ENCODE assay signal across 9 cellular contexts in the genomic region with DNA sequence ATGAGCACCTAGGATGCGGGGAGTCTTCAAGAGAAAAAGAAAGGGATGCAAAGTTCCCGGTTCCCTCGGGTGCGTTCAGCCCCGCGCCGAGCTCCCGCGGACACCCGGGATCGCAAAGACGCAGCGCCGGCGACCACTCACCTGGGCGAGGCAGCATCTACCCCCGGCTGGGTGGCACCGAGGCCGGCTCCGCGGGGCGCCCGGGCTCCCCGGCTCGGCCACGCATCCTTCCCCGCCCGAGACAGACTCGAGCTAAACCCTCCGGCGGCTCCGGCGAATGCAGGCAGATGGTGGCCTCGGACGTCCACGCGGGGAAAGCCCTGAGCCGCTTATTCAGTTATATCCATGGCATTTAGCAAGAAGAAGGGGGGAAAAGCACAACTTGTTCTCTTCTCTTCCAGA. TPM values are rescaled to one million over a fixed set of nuclear protein-coding genes. Genes with fewer than 3 reads are reported as not detected.
DNase-seq lines count a peak whose midpoint lies in the region; ATAC-seq and TF ChIP-seq lines count a peak whose summit lies in the region.
"Had no signal": no experiment of that assay in that cellular context is flagged by ENCODE, and none has a peak within 500 bp of the region (broad histone marks: within the 10 kb centered on the region; RNA-seq: fewer than 3 reads in every experiment).

No MANE protein-coding gene starts in this region.

- peak overlapping the region; percentile 89 for H3K4me2 ChIP-seq in smooth muscle cell

- H3K27me3 ChIP-seq in smooth muscle cell (ENCODE audit: low read depth) = peaks cover 83% of the 10 kb centered on the region

- DNase-seq in NCI-H2081 (lab: John Stamatoyannopoulos, UW) (peak; percentile 15 to 42), NCI-H2081 treated with DMSO at 0.1 percent for 48 hours (lab: John Stamatoyannopoulos, UW) (no peak), smooth muscle cell (lab: John Stamatoyannopoulos, UW; ENCODE audit: unreplicated experiment) (no peak), ACHN (no peak), DMS153 (lab: John Stamatoyannopoulos, UW) (no peak)
- no peak for DNase-seq in activated CD8-positive, alpha-beta T cell treated with anti-CD3 and anti-CD28 coated beads, Interleukin-2, amount 10 ng/mL, durations not matched to agents 7 days and 5 days

- POLR2A ChIA-PET in activated CD8-positive, alpha-beta T cell treated with anti-CD3 and anti-CD28 coated beads, Interleukin-2, amount 10 ng/mL, durations not matched to agents 7 days and 5 days (lab: Charles Lee) = interaction anchor here (0.5 kb wide), 1 partner anchor 41 kb away, joined by 3 read pairs; no protein-coding TSS in a partner anchor

- H4K20me1 ChIP-seq in smooth muscle cell (ENCODE audit: low read depth) = no peaks in the 10 kb centered on the region

- H3K9ac ChIP-seq in smooth muscle cell (ENCODE audit: low read depth) = no peak overlapping the region

- no peak for ATAC-seq in activated CD8-positive, alpha-beta T cell treated with anti-CD3 and anti-CD28 coated beads, Interleukin-2, amount 10 ng/mL, durations not matched to agents 7 days and 5 days
- ATAC-seq in HG02981 (IDR thresholded peaks at IDR 0.05; ENCODE audit: unreplicated experiment) = no peak

- WGBS in smooth muscle cell (ENCODE audit: low lambda C conversion rate) = 5% methylated on average over 38 of the region's 38 CpGs

- peaks cover 45% of the 10 kb centered on the region for H3K27me3 Mint-ChIP-seq in activated CD8-positive, alpha-beta T cell treated with anti-CD3 and anti-CD28 coated beads, Interleukin-2, amount 10 ng/mL, durations not matched to agents 7 days and 5 days (ENCODE audit: low read depth)

- H3F3A ChIP-seq in smooth muscle cell (ENCODE audit: low read depth) = no peaks in the 10 kb centered on the region

- no peak for TF ChIP-seq CTCF in smooth muscle cell (IDR thresholded peaks at IDR 0.05; ENCODE audit: borderline replicate concordance, insufficient read depth, poor library complexity, severe bottlenecking)

- peaks cover 34% of the 10 kb centered on the region for H3K4me1 Mint-ChIP-seq in activated CD8-positive, alpha-beta T cell treated with anti-CD3 and anti-CD28 coated beads, Interleukin-2, amount 10 ng/mL, durations not matched to agents 7 days and 5 days (ENCODE audit: low read depth)

- H3K36me3 Mint-ChIP-seq in activated CD8-positive, alpha-beta T cell treated with anti-CD3 and anti-CD28 coated beads, Interleukin-2, amount 10 ng/mL, durations not matched to agents 7 days and 5 days (ENCODE audit: low read depth) = no peaks in the 10 kb centered on the region

- peak overlapping the region; percentile 74 for H3K4me3 Mint-ChIP-seq in activated CD8-positive, alpha-beta T cell treated with anti-CD3 and anti-CD28 coated beads, Interleukin-2, amount 10 ng/mL, durations not matched to agents 7 days and 5 days

- CTCF ChIA-PET in activated CD8-positive, alpha-beta T cell treated with anti-CD3 and anti-CD28 coated beads, Interleukin-2, amount 10 ng/mL, durations not matched to agents 7 days and 5 days (lab: Charles Lee) = interaction anchor here (1.0 to 1.9 kb wide), 9 partner anchors 11 to 326 kb away, joined by 3 to 9 read pairs (median 3); no protein-coding TSS in a partner anchor

- no peaks in the 10 kb centered on the region for H3K9me3 Mint-ChIP-seq in activated CD8-positive, alpha-beta T cell treated with anti-CD3 and anti-CD28 coated beads, Interleukin-2, amount 10 ng/mL, durations not matched to agents 7 days and 5 days (ENCODE audit: insufficient read depth)

- no peaks in the 10 kb centered on the region for H3K79me2 ChIP-seq in smooth muscle cell (ENCODE audit: low read depth)

- no peak overlapping the region for H2AFZ ChIP-seq in smooth muscle cell (ENCODE audit: low read depth)

- no peak overlapping the region for H3K27ac ChIP-seq in smooth muscle cell (ENCODE audit: low read depth)

- H3K4me1 ChIP-seq in smooth muscle cell (ENCODE audit: low read depth) = peaks cover 2% of the 10 kb centered on the region

- no peaks in the 10 kb centered on the region for H3K36me3 ChIP-seq in smooth muscle cell (ENCODE audit: low read depth)

- in situ Hi-C loops in ACHN (cut with HindIII; ENCODE audit: low pct_ligation_motif_present, low pct_unique_long_range_greater_than_20kb, low sequenced_read_pairs) = no loop called here

- no peak overlapping the region for H3K27ac Mint-ChIP-seq in activated CD8-positive, alpha-beta T cell treated with anti-CD3 and anti-CD28 coated beads, Interleukin-2, amount 10 ng/mL, durations not matched to agents 7 days and 5 days

- no peaks in the 10 kb centered on the region for H3K9me3 ChIP-seq in smooth muscle cell (replicated peaks; ENCODE audit: low read depth)

- peak overlapping the region; percentile 67 for H3K4me3 ChIP-seq in iPS-11a (ENCODE audit: low read depth, low read length)
- H3K4me3 ChIP-seq in smooth muscle cell = peak overlapping the region; percentile 55

RNA-seq across cellular contexts. Expression of a gene that starts 0.4 kb away (rescaled TPM):
- not detected for total RNA-seq in activated CD8-positive, alpha-beta T cell treated with anti-CD3 and anti-CD28 coated beads, Interleukin-2, amount 10 ng/mL, durations not matched to agents 7 days and 5 days
- 0.04 and 0.67 TPM in 2 replicates for total RNA-seq in smooth muscle cell
- 0.08 and 0.57 TPM in 2 replicates for polyA plus RNA-seq in smooth muscle cell
- total RNA-seq: myocyte had no signal

Comparison
In these comparisons a context has a peak if more than half of its experiments do, and no peak if none do; other contexts are left out.
1. DNase-seq: peak in NCI-H2081 (2 of 2); none in NCI-H2081 treated with DMSO at 0.1 percent for 48 hours (single experiment), activated CD8-positive, alpha-beta T cell treated with anti-CD3 and anti-CD28 coated beads, Interleukin-2, amount 10 ng/mL, durations not matched to agents 7 days and 5 days (single experiment), smooth muscle cell (single experiment), ACHN (single experiment) and DMS153 (single experiment).